Comparison of ENCODE assay signal across 26 cellular contexts in the genomic region with DNA sequence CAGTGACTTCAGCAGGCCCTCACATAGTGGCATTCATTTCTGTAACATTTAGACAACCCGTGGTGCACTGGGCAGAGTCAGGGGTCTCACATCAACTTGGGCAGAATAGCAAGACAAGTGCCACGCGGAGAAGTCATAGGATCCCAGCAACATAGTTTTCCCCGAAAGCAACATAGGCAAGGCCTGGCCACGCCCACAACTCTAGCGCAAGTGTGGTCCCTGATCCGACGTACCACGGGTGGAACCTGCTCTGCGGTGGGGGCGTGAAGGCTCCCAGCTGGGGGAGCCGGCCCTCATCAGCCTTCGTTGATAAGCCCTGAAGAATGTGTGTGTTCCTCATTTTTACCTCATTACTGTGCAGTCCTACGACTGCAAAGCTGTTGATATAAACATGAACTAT.
"Had no signal": no experiment of that assay in that cellular context is flagged by ENCODE, and none has a peak within 500 bp of the region (broad histone marks: within the 10 kb centered on the region; RNA-seq: fewer than 3 reads in every experiment).

No MANE protein-coding gene starts in this region.

- H3K27me3 Mint-ChIP-seq: activated CD4-positive, alpha-beta memory T cell treated with anti-CD3 and anti-CD28 coated beads, Interleukin-2, amount 10 ng/mL, durations not matched to agents 7 days and 5 days; activated CD4-positive, alpha-beta T cell treated with anti-CD3 and anti-CD28 coated beads for 36 hours; activated naive CD8-positive, alpha-beta T cell had no signal

- H3K4me3 ChIP-seq: SJCRH30 had no signal

- H3K9me3 ChIP-seq: SJCRH30, SK-N-SH had no signal

- DNase-seq: activated CD4-positive, alpha-beta memory T cell treated with anti-CD3 and anti-CD28 coated beads, Interleukin-2, amount 10 ng/mL, durations not matched to agents 7 days and 5 days; activated CD4-positive, alpha-beta T cell treated with anti-CD3 and anti-CD28 coated beads for 36 hours; activated CD4-positive, alpha-beta T cell treated with anti-CD3 and anti-CD28 coated beads, Interleukin-2, amount 50 U/mL, for 1 hour; activated effector memory CD4-positive, alpha-beta T cell treated with anti-CD3 and anti-CD28 coated beads, Interleukin-2, amount 50 U/mL, for 16 hours; activated naive CD4-positive, alpha-beta T cell treated with Interleukin-2 at 50 U/mL for 16 hours; activated T-cell treated with anti-CD3 and anti-CD28 coated beads, Interleukin-2, amount 50 U/mL, for 4 hours; amygdala; NCI-H1092; NCI-H1930; NCI-H2107; NCI-H2171 treated with DMSO at 0.1 percent for 48 hours; NCI-H510A; NCI-H526 treated with DMSO at 0.1 percent for 48 hours; NCI-H82; Right ventricle myocardium superior; RPMI8226; SJCRH30; SK-N-SH; T-helper 1 cell; WERI-Rb-1 had no signal

- H3K36me3 ChIP-seq: SJCRH30, WERI-Rb-1 had no signal

- H3K9me3 Mint-ChIP-seq: activated CD4-positive, alpha-beta memory T cell treated with anti-CD3 and anti-CD28 coated beads, Interleukin-2, amount 10 ng/mL, durations not matched to agents 7 days and 5 days; activated T-cell treated with anti-CD3 and anti-CD28 coated beads, Interleukin-2, amount 50 U/mL, for 4 hours; central memory CD8-positive, alpha-beta T cell had no signal

- H3K4me3 Mint-ChIP-seq: activated CD4-positive, alpha-beta memory T cell treated with anti-CD3 and anti-CD28 coated beads, Interleukin-2, amount 10 ng/mL, durations not matched to agents 7 days and 5 days; activated CD4-positive, alpha-beta T cell treated with anti-CD3 and anti-CD28 coated beads for 36 hours; activated naive CD8-positive, alpha-beta T cell; activated T-cell treated with anti-CD3 and anti-CD28 coated beads, Interleukin-2, amount 50 U/mL, for 4 hours; brain; central memory CD8-positive, alpha-beta T cell had no signal

- H3K9ac ChIP-seq: KMS-11, SK-N-SH had no signal

- ATAC-seq: activated CD4-positive, alpha-beta T cell treated with anti-CD3 and anti-CD28 coated beads for 36 hours; activated T-cell treated with anti-CD3 and anti-CD28 coated beads, Interleukin-2, amount 50 U/mL, for 4 hours; Panc1 had no signal

- H3K27me3 ChIP-seq: SJCRH30 had no signal

- H3K4me1 Mint-ChIP-seq: activated CD4-positive, alpha-beta memory T cell treated with anti-CD3 and anti-CD28 coated beads, Interleukin-2, amount 10 ng/mL, durations not matched to agents 7 days and 5 days; activated CD4-positive, alpha-beta T cell treated with anti-CD3 and anti-CD28 coated beads for 36 hours; central memory CD8-positive, alpha-beta T cell had no signal

- H3K4me2 ChIP-seq: KMS-11, SK-N-SH had no signal

- H3K36me3 Mint-ChIP-seq: activated naive CD8-positive, alpha-beta T cell had no signal

- FAIRE-seq: astrocyte had no signal

- H3K27ac Mint-ChIP-seq: activated CD4-positive, alpha-beta memory T cell treated with anti-CD3 and anti-CD28 coated beads, Interleukin-2, amount 10 ng/mL, durations not matched to agents 7 days and 5 days; activated CD4-positive, alpha-beta T cell treated with anti-CD3 and anti-CD28 coated beads for 36 hours; activated naive CD8-positive, alpha-beta T cell; brain had no signal

- H3K27ac ChIP-seq: KMS-11, SJCRH30, WERI-Rb-1 had no signal
